In the genomic region with DNA sequence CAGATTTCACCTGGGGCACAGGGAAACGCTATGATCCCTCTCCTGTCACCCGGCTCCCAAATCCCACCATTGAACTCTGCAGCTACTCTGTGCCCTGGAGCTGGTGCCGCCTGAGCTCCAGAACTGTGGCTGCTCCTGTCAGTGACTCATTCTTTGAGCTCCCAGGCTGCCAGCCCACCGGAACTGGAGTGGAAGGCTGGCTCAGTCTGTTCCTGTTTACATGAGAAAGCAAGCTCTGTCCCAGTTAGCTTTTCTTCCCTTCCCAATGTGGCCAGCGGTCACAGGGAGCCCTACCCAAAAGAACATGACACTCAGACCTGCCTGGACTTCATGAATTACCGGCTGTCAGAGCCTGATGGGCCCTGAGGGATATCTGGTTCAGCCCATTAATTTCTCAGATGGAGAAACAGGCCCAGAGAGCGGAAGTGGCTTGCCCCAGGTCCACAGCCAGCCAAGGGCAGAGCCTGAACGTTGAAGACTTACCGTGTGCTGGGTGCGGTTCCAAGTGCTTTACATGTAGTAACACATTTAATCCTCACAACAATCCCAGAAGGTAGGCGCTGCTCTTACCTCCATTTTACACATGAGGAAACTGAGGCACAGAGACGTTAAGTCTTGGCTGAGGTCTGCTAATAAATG, we compare ENCODE assay signal across 1 cellular context.
TF ChIP-seq lines count a peak whose summit lies in the region.

No MANE protein-coding gene starts in this region.

TF ChIP-seq in SK-N-SH, 30 proteins besides CTCF, POLR2A, EP300 and RAD21 (continued from another document):
- TF ChIP-seq, protein P1, sequence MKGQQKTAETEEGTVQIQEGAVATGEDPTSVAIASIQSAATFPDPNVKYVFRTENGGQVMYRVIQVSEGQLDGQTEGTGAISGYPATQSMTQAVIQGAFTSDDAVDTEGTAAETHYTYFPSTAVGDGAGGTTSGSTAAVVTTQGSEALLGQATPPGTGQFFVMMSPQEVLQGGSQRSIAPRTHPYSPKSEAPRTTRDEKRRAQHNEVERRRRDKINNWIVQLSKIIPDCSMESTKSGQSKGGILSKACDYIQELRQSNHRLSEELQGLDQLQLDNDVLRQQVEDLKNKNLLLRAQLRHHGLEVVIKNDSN (IDR thresholded peaks at IDR 0.05; ENCODE audit: borderline replicate concordance, low read depth), result no peak
- TF ChIP-seq EZH2phosphoT487 (IDR thresholded peaks at IDR 0.05; ENCODE audit: borderline replicate concordance, low read depth) (no peak), GABPA (IDR thresholded peaks at IDR 0.05; ENCODE audit: low read depth) (peak; percentile 70), TAF1 (IDR thresholded peaks at IDR 0.05; ENCODE audit: borderline replicate concordance, low read depth, low read length) (peak; percentile 24; the same call in 1 of the 2 replicates), CHD2 (IDR thresholded peaks at IDR 0.05; ENCODE audit: low read length, partially characterized antibody) (no peak), MXI1 (IDR thresholded peaks at IDR 0.05; ENCODE audit: low read depth, low read length) (no peak), RFX5 (IDR thresholded peaks at IDR 0.05; ENCODE audit: low read length) (no peak), TCF12 (IDR thresholded peaks at IDR 0.05) (peak; percentile 63), MEF2A (IDR thresholded peaks at IDR 0.05; ENCODE audit: borderline replicate concordance, low read depth) (no peak), SMC3 (IDR thresholded peaks at IDR 0.05; ENCODE audit: low read depth, low read length) (no peak), RCOR1 (IDR thresholded peaks at IDR 0.05; ENCODE audit: low read length) (no peak), SIN3A (IDR thresholded peaks at IDR 0.05; ENCODE audit: borderline replicate concordance, low read depth, low read length) (no peak), ELF1 (IDR thresholded peaks at IDR 0.05) (peak; percentile 64), NRF1 (IDR thresholded peaks at IDR 0.05; ENCODE audit: low read depth, low read length) (no peak), JUND (IDR thresholded peaks at IDR 0.05) (peak; percentile 71)
- TF ChIP-seq, protein P2, sequence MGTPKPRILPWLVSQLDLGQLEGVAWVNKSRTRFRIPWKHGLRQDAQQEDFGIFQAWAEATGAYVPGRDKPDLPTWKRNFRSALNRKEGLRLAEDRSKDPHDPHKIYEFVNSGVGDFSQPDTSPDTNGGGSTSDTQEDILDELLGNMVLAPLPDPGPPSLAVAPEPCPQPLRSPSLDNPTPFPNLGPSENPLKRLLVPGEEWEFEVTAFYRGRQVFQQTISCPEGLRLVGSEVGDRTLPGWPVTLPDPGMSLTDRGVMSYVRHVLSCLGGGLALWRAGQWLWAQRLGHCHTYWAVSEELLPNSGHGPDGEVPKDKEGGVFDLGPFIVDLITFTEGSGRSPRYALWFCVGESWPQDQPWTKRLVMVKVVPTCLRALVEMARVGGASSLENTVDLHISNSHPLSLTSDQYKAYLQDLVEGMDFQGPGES (IDR thresholded peaks at IDR 0.05; ENCODE audit: low read depth, low read length), result no peak
- TF ChIP-seq, protein P3, sequence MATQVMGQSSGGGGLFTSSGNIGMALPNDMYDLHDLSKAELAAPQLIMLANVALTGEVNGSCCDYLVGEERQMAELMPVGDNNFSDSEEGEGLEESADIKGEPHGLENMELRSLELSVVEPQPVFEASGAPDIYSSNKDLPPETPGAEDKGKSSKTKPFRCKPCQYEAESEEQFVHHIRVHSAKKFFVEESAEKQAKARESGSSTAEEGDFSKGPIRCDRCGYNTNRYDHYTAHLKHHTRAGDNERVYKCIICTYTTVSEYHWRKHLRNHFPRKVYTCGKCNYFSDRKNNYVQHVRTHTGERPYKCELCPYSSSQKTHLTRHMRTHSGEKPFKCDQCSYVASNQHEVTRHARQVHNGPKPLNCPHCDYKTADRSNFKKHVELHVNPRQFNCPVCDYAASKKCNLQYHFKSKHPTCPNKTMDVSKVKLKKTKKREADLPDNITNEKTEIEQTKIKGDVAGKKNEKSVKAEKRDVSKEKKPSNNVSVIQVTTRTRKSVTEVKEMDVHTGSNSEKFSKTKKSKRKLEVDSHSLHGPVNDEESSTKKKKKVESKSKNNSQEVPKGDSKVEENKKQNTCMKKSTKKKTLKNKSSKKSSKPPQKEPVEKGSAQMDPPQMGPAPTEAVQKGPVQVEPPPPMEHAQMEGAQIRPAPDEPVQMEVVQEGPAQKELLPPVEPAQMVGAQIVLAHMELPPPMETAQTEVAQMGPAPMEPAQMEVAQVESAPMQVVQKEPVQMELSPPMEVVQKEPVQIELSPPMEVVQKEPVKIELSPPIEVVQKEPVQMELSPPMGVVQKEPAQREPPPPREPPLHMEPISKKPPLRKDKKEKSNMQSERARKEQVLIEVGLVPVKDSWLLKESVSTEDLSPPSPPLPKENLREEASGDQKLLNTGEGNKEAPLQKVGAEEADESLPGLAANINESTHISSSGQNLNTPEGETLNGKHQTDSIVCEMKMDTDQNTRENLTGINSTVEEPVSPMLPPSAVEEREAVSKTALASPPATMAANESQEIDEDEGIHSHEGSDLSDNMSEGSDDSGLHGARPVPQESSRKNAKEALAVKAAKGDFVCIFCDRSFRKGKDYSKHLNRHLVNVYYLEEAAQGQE (IDR thresholded peaks at IDR 0.05; ENCODE audit: low read depth, low read length), result no peak
- TF ChIP-seq, protein P4, sequence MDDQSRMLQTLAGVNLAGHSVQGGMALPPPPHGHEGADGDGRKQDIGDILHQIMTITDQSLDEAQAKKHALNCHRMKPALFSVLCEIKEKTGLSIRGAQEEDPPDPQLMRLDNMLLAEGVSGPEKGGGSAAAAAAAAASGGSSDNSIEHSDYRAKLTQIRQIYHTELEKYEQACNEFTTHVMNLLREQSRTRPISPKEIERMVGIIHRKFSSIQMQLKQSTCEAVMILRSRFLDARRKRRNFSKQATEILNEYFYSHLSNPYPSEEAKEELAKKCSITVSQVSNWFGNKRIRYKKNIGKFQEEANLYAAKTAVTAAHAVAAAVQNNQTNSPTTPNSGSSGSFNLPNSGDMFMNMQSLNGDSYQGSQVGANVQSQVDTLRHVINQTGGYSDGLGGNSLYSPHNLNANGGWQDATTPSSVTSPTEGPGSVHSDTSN (IDR thresholded peaks at IDR 0.05), result peak; percentile 50; the same call in 1 of the 2 replicates
